19 cellular contexts compared by ENCODE assay signal in the genomic region with DNA sequence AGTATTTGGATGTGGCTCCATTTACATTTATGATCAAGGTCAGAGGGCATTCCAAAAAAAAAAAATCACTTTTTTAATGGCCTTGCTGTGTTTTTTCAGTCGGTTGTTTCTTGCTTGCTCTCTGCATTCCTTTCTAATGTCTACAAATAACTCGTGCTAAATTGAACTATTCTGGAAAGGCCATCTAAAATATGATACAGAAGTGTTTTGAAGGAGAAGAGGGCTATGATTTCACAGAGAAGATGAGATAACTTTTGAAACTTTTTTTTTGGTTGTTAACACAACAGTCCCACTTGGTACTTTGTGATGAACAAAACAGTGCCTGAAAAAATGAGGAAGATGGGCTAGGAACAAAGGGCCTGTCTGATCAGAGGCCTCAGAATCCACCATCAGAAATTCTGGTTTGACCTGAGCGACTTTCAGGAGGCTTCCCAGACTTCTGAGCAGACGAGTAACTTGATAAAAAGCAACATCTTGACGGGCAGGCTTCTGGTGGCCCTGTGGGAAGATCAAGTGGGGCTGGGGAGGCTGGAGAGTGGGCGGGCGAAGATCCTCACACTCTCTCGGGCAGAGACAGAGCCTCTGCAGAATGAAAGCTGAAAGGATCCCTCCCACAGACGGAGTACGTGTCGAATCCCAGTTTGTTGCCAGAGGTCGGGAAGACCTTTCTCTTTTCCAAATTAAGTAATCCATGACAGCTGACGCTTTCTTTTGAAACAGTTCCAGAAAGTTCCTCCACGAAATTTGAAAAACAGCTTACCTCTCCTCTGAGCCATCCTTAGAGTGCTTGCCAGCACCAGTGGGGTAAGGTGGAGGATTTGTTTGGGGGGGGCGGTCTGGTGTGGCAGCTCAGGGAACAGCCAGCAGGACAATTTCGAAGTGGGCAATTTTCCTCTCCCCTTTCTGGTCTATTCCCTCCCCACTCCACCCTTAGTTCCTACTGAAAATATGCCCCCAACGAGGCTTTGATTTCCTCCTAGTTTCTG.
DNase-seq lines count a peak whose midpoint lies in the region; ATAC-seq and TF ChIP-seq lines count a peak whose summit lies in the region.
"Had no signal": no experiment of that assay in that cellular context is flagged by ENCODE, and none has a peak within 500 bp of the region (broad histone marks: within the 10 kb centered on the region; RNA-seq: fewer than 3 reads in every experiment).

No MANE protein-coding gene starts in this region.

- no peak for ATAC-seq in GM23338
- no peak for ATAC-seq in activated CD8-positive, alpha-beta T cell treated with anti-CD3 and anti-CD28 coated beads, Interleukin-2, amount 10 ng/mL, durations not matched to agents 7 days and 5 days
- no peak for ATAC-seq in GM19397 (IDR thresholded peaks at IDR 0.05; ENCODE audit: unreplicated experiment)
- ATAC-seq: body of pancreas had no signal

- no peaks in the 10 kb centered on the region for H3K27me3 ChIP-seq in GM23338 (ENCODE audit: insufficient read depth)
- no peaks in the 10 kb centered on the region for H3K27me3 ChIP-seq in mesenchymal stem cell (ENCODE audit: control insufficient read depth in 1 of 2, insufficient read depth in 1 of 2, low read length in 2 of 2)
- H3K27me3 ChIP-seq in skeletal muscle tissue (ENCODE audit: control insufficient read depth in 3 of 3, insufficient read depth in 3 of 3, low read length in 3 of 3) = no peaks in the 10 kb centered on the region
- no peaks in the 10 kb centered on the region for H3K27me3 ChIP-seq in HAP-1 (ENCODE audit: low read depth)
- H3K27me3 ChIP-seq: body of pancreas, Peyer's patch, stomach had no signal

- no peak overlapping the region for H3K14ac ChIP-seq in mesenchymal stem cell (ENCODE audit: low read length in 2 of 2)

- no peak for DNase-seq in GM23338 (ENCODE audit: low spot score)
- peak; percentile 56 for DNase-seq in fibroblast of pulmonary artery (ENCODE audit: low read depth)
- no peak for DNase-seq in mesenchymal stem cell
- no peak for DNase-seq in activated CD8-positive, alpha-beta T cell treated with anti-CD3 and anti-CD28 coated beads, Interleukin-2, amount 10 ng/mL, durations not matched to agents 7 days and 5 days
- DNase-seq in HAP-1 (ENCODE audit: low spot score in 2 of 2) = no peak
- no peak for DNase-seq in stimulated activated CD4-positive, alpha-beta T cell treated with anti-CD3 and anti-CD28 coated beads, Interleukin-2, amount 100 ng/mL, for 24 hours
- DNase-seq: activated CD4-positive, alpha-beta T cell treated with anti-CD3 and anti-CD28 coated beads, Interleukin-2, amount 50 U/mL, for 1 hour; activated T-cell treated with anti-CD3 and anti-CD28 coated beads for 4 hours; body of pancreas; islet precursor cell; Karpas-422; NCI-H1105 treated with DMSO at 0.1 percent for 48 hours; NCI-H748 treated with DMSO at 0.1 percent for 48 hours; Peyer's patch; stomach had no signal

- 82% methylated on average over 15 of the region's 17 CpGs for WGBS in mesenchymal stem cell

- no peak overlapping the region for H3K4me2 ChIP-seq in GM23338
- no peak overlapping the region for H3K4me2 ChIP-seq in mesenchymal stem cell (ENCODE audit: low read length, poor library complexity, severe bottlenecking)

- H3K9me2 ChIP-seq in GM23338 (ENCODE audit: insufficient read depth) = no peaks in the 10 kb centered on the region

- H3K18ac ChIP-seq in mesenchymal stem cell (ENCODE audit: low read depth in 1 of 2, low read length in 2 of 2) = no peak overlapping the region

- no peak overlapping the region for H3K23ac ChIP-seq in mesenchymal stem cell (ENCODE audit: low read length in 2 of 2)

- H3K4ac ChIP-seq in mesenchymal stem cell (ENCODE audit: low read depth in 1 of 2, low read length in 2 of 2) = no peak overlapping the region

- no peaks in the 10 kb centered on the region for H3K79me2 ChIP-seq in GM23338 (replicated peaks; ENCODE audit: insufficient read depth)

- POLR2A ChIA-PET in activated CD8-positive, alpha-beta T cell treated with anti-CD3 and anti-CD28 coated beads, Interleukin-2, amount 10 ng/mL, durations not matched to agents 7 days and 5 days (lab: Charles Lee) = no interaction called here

- H3K4me3 ChIP-seq in GM23338 (no peak overlapping the region), fibroblast of pulmonary artery (replicated peaks; ENCODE audit: low read depth, low read length) (no peak overlapping the region), mesenchymal stem cell (ENCODE audit: insufficient read depth in 1 of 2, low read depth in 1 of 2, low read length in 2 of 2) (no peak overlapping the region), skeletal muscle tissue (ENCODE audit: low read length in 3 of 3) (peak overlapping the region in 1 of 3 donors; percentile 15), HAP-1 (no peak overlapping the region)
- H3K4me3 ChIP-seq: body of pancreas, Peyer's patch, stomach had no signal

- H2AFZ ChIP-seq in GM23338 = peak overlapping the region; percentile 85
- H2AFZ ChIP-seq in mesenchymal stem cell (ENCODE audit: low read depth, low read length) = no peak overlapping the region

- H2AK5ac ChIP-seq in mesenchymal stem cell (ENCODE audit: low read length, severe bottlenecking) = no peak overlapping the region

- H3K27ac Mint-ChIP-seq in GM23338 = no peak overlapping the region
- no peak overlapping the region for H3K27ac Mint-ChIP-seq in activated CD8-positive, alpha-beta T cell treated with anti-CD3 and anti-CD28 coated beads, Interleukin-2, amount 10 ng/mL, durations not matched to agents 7 days and 5 days
- H3K27ac Mint-ChIP-seq: activated naive CD4-positive, alpha-beta T cell treated with anti-CD3 and anti-CD28 coated beads, Interleukin-2, amount 50 U/mL, for 24 hours; progenitor cell of endocrine pancreas had no signal

- no peaks in the 10 kb centered on the region for H4K20me1 ChIP-seq in GM23338 (replicated peaks; ENCODE audit: insufficient read depth)

- H2BK120ac ChIP-seq in mesenchymal stem cell (ENCODE audit: low read depth, low read length) = no peak overlapping the region

- TF ChIP-seq CTCF in GM23338 (conservative IDR thresholded peaks at IDR 0.05; ENCODE audit: low read depth in 2 of 2) = no peak
- no peak for TF ChIP-seq CTCF in fibroblast of pulmonary artery (IDR thresholded peaks at IDR 0.05; ENCODE audit: low read length, missing control alignments)

- no peaks in the 10 kb centered on the region for H3K36me3 ChIP-seq in GM23338 (ENCODE audit: insufficient read depth)
- H3K36me3 ChIP-seq in mesenchymal stem cell (ENCODE audit: control insufficient read depth in 1 of 2, insufficient read depth in 2 of 2, low read depth in 1 of 2, low read length in 2 of 2) = no peaks in the 10 kb centered on the region
- no peaks in the 10 kb centered on the region for H3K36me3 ChIP-seq in skeletal muscle tissue (ENCODE audit: control insufficient read depth in 3 of 3, insufficient read depth in 3 of 3, low read length in 3 of 3)
- H3K36me3 ChIP-seq in HAP-1 (replicated peaks) = no peaks in the 10 kb centered on the region
- H3K36me3 ChIP-seq: Peyer's patch, stomach had no signal

- H3K36me3 Mint-ChIP-seq in GM23338 (ENCODE audit: low read depth) = 0 out of 3 replicates have a peak, but pooled peaks cover 4% of the 10 kb centered on the region
- H3K36me3 Mint-ChIP-seq in activated CD8-positive, alpha-beta T cell treated with anti-CD3 and anti-CD28 coated beads, Interleukin-2, amount 10 ng/mL, durations not matched to agents 7 days and 5 days (ENCODE audit: low read depth) = no peaks in the 10 kb centered on the region
- H3K36me3 Mint-ChIP-seq: activated naive CD4-positive, alpha-beta T cell treated with anti-CD3 and anti-CD28 coated beads, Interleukin-2, amount 50 U/mL, for 24 hours had no signal

- H2BK15ac ChIP-seq in mesenchymal stem cell (ENCODE audit: low read depth, poor library complexity, severe bottlenecking) = no peak overlapping the region

- in situ Hi-C loops in HAP-1 (cut with MboI; ENCODE audit: low sequenced_read_pairs) = no loop called here

- H3K4me1 ChIP-seq in GM23338 (ENCODE audit: insufficient read depth) (no peaks in the 10 kb centered on the region; the same call in 1 of the 2 replicates), mesenchymal stem cell (ENCODE audit: control insufficient read depth, insufficient read depth, low read depth, low read length) (no peaks in the 10 kb centered on the region), skeletal muscle tissue (ENCODE audit: control insufficient read depth in 3 of 3, insufficient read depth in 3 of 3, low read length in 3 of 3) (no peaks in the 10 kb centered on the region), HAP-1 (no peaks in the 10 kb centered on the region)
- H3K4me1 ChIP-seq: body of pancreas, Peyer's patch had no signal

- no peaks in the 10 kb centered on the region; the same call in 2 of the 3 replicates for H3K9me3 Mint-ChIP-seq in GM23338
- peaks cover 5% of the 10 kb centered on the region for H3K9me3 Mint-ChIP-seq in activated CD8-positive, alpha-beta T cell treated with anti-CD3 and anti-CD28 coated beads, Interleukin-2, amount 10 ng/mL, durations not matched to agents 7 days and 5 days (ENCODE audit: insufficient read depth)
- H3K9me3 Mint-ChIP-seq: activated naive CD4-positive, alpha-beta T cell treated with anti-CD3 and anti-CD28 coated beads, Interleukin-2, amount 50 U/mL, for 24 hours had no signal

- H3K27ac ChIP-seq in GM23338 (ENCODE audit: low read depth) (no peak overlapping the region), mesenchymal stem cell (ENCODE audit: low read length, poor library complexity, severe bottlenecking) (no peak overlapping the region), skeletal muscle tissue (ENCODE audit: low read depth, low read length) (peak overlapping the region; percentile 27)
- H3K27ac ChIP-seq: body of pancreas, Peyer's patch, stomach had no signal

- H4K91ac ChIP-seq in mesenchymal stem cell (ENCODE audit: low read length) = no peak overlapping the region

- H3K9ac ChIP-seq in mesenchymal stem cell (ENCODE audit: low read length) (peak overlapping the region; percentile 70), skeletal muscle tissue (ENCODE audit: low read depth in 1 of 3, low read length in 3 of 3) (no peak overlapping the region)

- H2BK12ac ChIP-seq in mesenchymal stem cell (ENCODE audit: low read length in 2 of 2) = no peak overlapping the region

- H3F3A ChIP-seq in GM23338 (replicated peaks; ENCODE audit: low read depth) = no peaks in the 10 kb centered on the region

- H3K79me1 ChIP-seq in mesenchymal stem cell (replicated peaks; ENCODE audit: low read length, poor library complexity, severe bottlenecking) = no peaks in the 10 kb centered on the region

- H2BK5ac ChIP-seq in mesenchymal stem cell (ENCODE audit: low read depth, low read length, poor library complexity, severe bottlenecking) = no peak overlapping the region

- H3K9me3 ChIP-seq in mesenchymal stem cell (ENCODE audit: control insufficient read depth, low read length) (no peaks in the 10 kb centered on the region), skeletal muscle tissue (ENCODE audit: control insufficient read depth in 3 of 3, low read length in 3 of 3) (no peaks in the 10 kb centered on the region), HAP-1 (no peaks in the 10 kb centered on the region)
- H3K9me3 ChIP-seq: body of pancreas, Peyer's patch, stomach had no signal

- peaks cover 1% of the 10 kb centered on the region for H3K27me3 Mint-ChIP-seq in GM23338 (ENCODE audit: insufficient read depth, low read depth, poor library complexity)
- H3K27me3 Mint-ChIP-seq in activated CD8-positive, alpha-beta T cell treated with anti-CD3 and anti-CD28 coated beads, Interleukin-2, amount 10 ng/mL, durations not matched to agents 7 days and 5 days (ENCODE audit: low read depth) = no peaks in the 10 kb centered on the region
- H3K27me3 Mint-ChIP-seq: activated naive CD4-positive, alpha-beta T cell treated with anti-CD3 and anti-CD28 coated beads, Interleukin-2, amount 50 U/mL, for 24 hours; progenitor cell of endocrine pancreas had no signal

- no peak overlapping the region for H4K8ac ChIP-seq in mesenchymal stem cell (ENCODE audit: low read length)

- peaks cover 11% of the 10 kb centered on the region; the same call in 2 of the 3 replicates for H3K4me1 Mint-ChIP-seq in GM23338
- peaks cover 4% of the 10 kb centered on the region for H3K4me1 Mint-ChIP-seq in activated CD8-positive, alpha-beta T cell treated with anti-CD3 and anti-CD28 coated beads, Interleukin-2, amount 10 ng/mL, durations not matched to agents 7 days and 5 days (ENCODE audit: low read depth)

- H3K4me3 Mint-ChIP-seq in GM23338 = no peak overlapping the region
- H3K4me3 Mint-ChIP-seq in activated CD8-positive, alpha-beta T cell treated with anti-CD3 and anti-CD28 coated beads, Interleukin-2, amount 10 ng/mL, durations not matched to agents 7 days and 5 days = no peak overlapping the region
- H3K4me3 Mint-ChIP-seq: activated naive CD4-positive, alpha-beta T cell treated with anti-CD3 and anti-CD28 coated beads, Interleukin-2, amount 50 U/mL, for 24 hours had no signal

- CTCF ChIA-PET in activated CD8-positive, alpha-beta T cell treated with anti-CD3 and anti-CD28 coated beads, Interleukin-2, amount 10 ng/mL, durations not matched to agents 7 days and 5 days (lab: Charles Lee) = no interaction called here
